Comparison of ENCODE assay signal across 8 cellular contexts in genomic region chr18:76821875-76822509, GRCh38. TPM values are rescaled to one million over a fixed set of nuclear protein-coding genes. Genes with fewer than 3 reads are reported as not detected.
DNase-seq lines count a peak whose midpoint lies in the region; ATAC-seq and TF ChIP-seq lines count a peak whose summit lies in the region.

No MANE protein-coding gene starts in this region.

- H3K4me1 ChIP-seq in BLaER1 (peaks cover 45% of the 10 kb centered on the region), PC-9 (replicated peaks; ENCODE audit: insufficient read depth) (peaks cover 16% of the 10 kb centered on the region), neural progenitor cell (peaks cover 18% of the 10 kb centered on the region)

- BruUV-seq in PC-9 (replicated peaks; lab: Mats Ljungman, UMichigan): TSS peak; percentile 65

- no peaks in the 10 kb centered on the region for H3K27me3 ChIP-seq in BLaER1
- no peaks in the 10 kb centered on the region for H3K27me3 ChIP-seq in PC-9 (ENCODE audit: insufficient read depth, low read depth)
- H3K27me3 ChIP-seq in neural progenitor cell: no peaks in the 10 kb centered on the region

- no peaks in the 10 kb centered on the region for H3K9me3 ChIP-seq in BLaER1
- H3K9me3 ChIP-seq in PC-9 (ENCODE audit: insufficient read depth, low read depth): no peaks in the 10 kb centered on the region
- H3K9me3 ChIP-seq in neural progenitor cell (ENCODE audit: low read depth): no peaks in the 10 kb centered on the region

- peak overlapping the region; percentile 88 for H3K4me3 ChIP-seq in BLaER1
- H3K4me3 ChIP-seq in PC-9: peak overlapping the region; percentile 81
- peak overlapping the region; percentile 83 for H3K4me3 ChIP-seq in fibroblast of villous mesenchyme (ENCODE audit: low read depth, low read length)
- peak overlapping the region; percentile 93 for H3K4me3 ChIP-seq in neural progenitor cell

- H3K9ac ChIP-seq in BLaER1: peak overlapping the region; percentile 88
- peak overlapping the region; percentile 90 for H3K9ac ChIP-seq in neural progenitor cell

- H3K9me3 Mint-ChIP-seq in neural progenitor cell: peaks cover 3% of the 10 kb centered on the region

- H3K27ac ChIP-seq in BLaER1: peak overlapping the region; percentile 98
- peak overlapping the region; percentile 43 for H3K27ac ChIP-seq in PC-9
- H3K27ac ChIP-seq in neural progenitor cell: peak overlapping the region; percentile 79

- POLR2A ChIA-PET in PC-9 (lab: Charles Lee; ENCODE audit: unreplicated experiment): no interaction called here

- no peaks in the 10 kb centered on the region for H3K9me2 ChIP-seq in PC-9 (ENCODE audit: insufficient read depth)

- intact Hi-C loops in PC-9 (cut with micrococcal nuclease; ENCODE audit: unreplicated experiment): no loop called here

- H2AFZ ChIP-seq in PC-9: peak overlapping the region; percentile 87
- peak overlapping the region; percentile 29 for H2AFZ ChIP-seq in neural progenitor cell (replicated peaks)

- peaks cover 13% of the 10 kb centered on the region for H3K36me3 Mint-ChIP-seq in neural progenitor cell

- H3F3A ChIP-seq in PC-9 (ENCODE audit: insufficient read depth, low read depth) (peaks cover 2% of the 10 kb centered on the region; the same call in 1 of the 2 replicates), neural progenitor cell (ENCODE audit: low read depth) (peaks cover 22% of the 10 kb centered on the region)

- H3K27ac Mint-ChIP-seq in neural progenitor cell: peak overlapping the region; percentile 87

- peak overlapping the region; percentile 94 for H3K4me2 ChIP-seq in BLaER1
- peak overlapping the region; percentile 99 for H3K4me2 ChIP-seq in PC-9
- H3K4me2 ChIP-seq in neural progenitor cell: peak overlapping the region; percentile 89

- H3K4me1 Mint-ChIP-seq in neural progenitor cell: peaks cover 29% of the 10 kb centered on the region

- peak overlapping the region; percentile 94 for H3K4me3 Mint-ChIP-seq in neural progenitor cell

- ATAC-seq in GM19035 (IDR thresholded peaks at IDR 0.05; ENCODE audit: unreplicated experiment) (peak; percentile 41), HG03196 (IDR thresholded peaks at IDR 0.05; ENCODE audit: unreplicated experiment) (peak; percentile 32)

- CTCF ChIA-PET in PC-9 (lab: Charles Lee): no interaction called here

- H3K36me3 ChIP-seq in BLaER1 (peaks cover 10% of the 10 kb centered on the region; the same call in 1 of the 2 replicates), PC-9 (ENCODE audit: low read depth) (no peaks in the 10 kb centered on the region), neural progenitor cell (no peaks in the 10 kb centered on the region)

- TF ChIP-seq CTCF in PC-9 (conservative IDR thresholded peaks at IDR 0.05) (no peak), fibroblast of villous mesenchyme (IDR thresholded peaks at IDR 0.05; ENCODE audit: insufficient read depth, low read depth, low read length) (no peak), neural progenitor cell (IDR thresholded peaks at IDR 0.05) (no peak)

- H3K79me2 ChIP-seq in PC-9 (ENCODE audit: low read depth): peaks cover 73% of the 10 kb centered on the region
- peaks cover 89% of the 10 kb centered on the region for H3K79me2 ChIP-seq in neural progenitor cell (ENCODE audit: low read depth)

- H4K20me1 ChIP-seq in BLaER1 (no peaks in the 10 kb centered on the region), PC-9 (ENCODE audit: insufficient read depth) (no peaks in the 10 kb centered on the region), neural progenitor cell (ENCODE audit: low read depth) (no peaks in the 10 kb centered on the region)

- peak in 1 of 2 experiments; percentile 41 for DNase-seq in PC-9
- DNase-seq in activated effector memory CD4-positive, alpha-beta T cell treated with anti-CD3 and anti-CD28 coated beads, Interleukin-2, amount 50 U/mL, for 16 hours: peak; percentile 88
- DNase-seq in fibroblast of villous mesenchyme (ENCODE audit: low read depth): peak; percentile 55
- DNase-seq in neural progenitor cell (ENCODE audit: low spot score): peak; percentile 85
- peak; percentile 67 for DNase-seq in superior temporal gyrus (ENCODE audit: extremely low spot score)

- H3K27me3 Mint-ChIP-seq in neural progenitor cell (ENCODE audit: insufficient read depth, low read depth): no peaks in the 10 kb centered on the region

RNA-seq across cellular contexts. Expression of gene ZNF236, which starts 0.4 kb away (rescaled TPM):
- total RNA-seq in PC-9 (2021) (10.8 and 12.7 TPM in 2 replicates), fibroblast of villous mesenchyme (11.9 and 12.5 TPM in 2 replicates), neural progenitor cell (ENCODE audit: low replicate concordance) (11.5 and 14.3 TPM in 2 replicates)

Comparison
In these comparisons a context has a peak if more than half of its experiments do, and no peak if none do; other contexts are left out.
1. H3K27ac ChIP-seq: peak in every context shown above with its lines; median percentile 98 in BLaER1; 79 in neural progenitor cell; 43 in PC-9.